ENCODE assay signal across 29 cellular contexts in genomic region chr18:23398401-23398800, GRCh38. TPM values are rescaled to one million over a fixed set of nuclear protein-coding genes. Genes with fewer than 3 reads are reported as not detected.
DNase-seq lines count a peak whose midpoint lies in the region; ATAC-seq and TF ChIP-seq lines count a peak whose summit lies in the region.
"Had no signal": no experiment of that assay in that cellular context is flagged by ENCODE, and none has a peak within 500 bp of the region (broad histone marks: within the 10 kb centered on the region; RNA-seq: fewer than 3 reads in every experiment).

No MANE protein-coding gene starts in this region.

- no peak overlapping the region for H3K9ac ChIP-seq in adipocyte (ENCODE audit: low read length)
- no peak overlapping the region for H3K9ac ChIP-seq in colonic mucosa (ENCODE audit: low read depth in 2 of 2, low read length in 2 of 2)
- H3K9ac ChIP-seq: BLaER1, SK-N-SH had no signal

- H3K27me3 ChIP-seq in adipocyte (replicated peaks; ENCODE audit: control insufficient read depth, insufficient read depth, low read length) (no peaks in the 10 kb centered on the region), ovary (no peaks in the 10 kb centered on the region), colonic mucosa (no peaks in the 10 kb centered on the region), MG63 (no peaks in the 10 kb centered on the region)
- H3K27me3 ChIP-seq: adrenal gland, BLaER1, transverse colon had no signal

- H3K4me3 ChIP-seq in adipocyte (ENCODE audit: low read length) (no peak overlapping the region), fibroblast of pulmonary artery (replicated peaks; ENCODE audit: low read depth, low read length) (no peak overlapping the region), ovary (no peak overlapping the region), colonic mucosa (no peak overlapping the region), MG63 (no peak overlapping the region), mucosa of descending colon (no peak overlapping the region)
- H3K4me3 ChIP-seq: adrenal gland, BLaER1, left ventricle myocardium inferior, transverse colon had no signal

- peak overlapping the region; percentile 11 for H3K4me3 Mint-ChIP-seq in natural killer cell
- H3K4me3 Mint-ChIP-seq in natural killer cell treated with Interleukin-12 subunit alpha and Interleukin-12 subunit beta and Interleukin-15 and Interleukin-18, amount 100 ng/mL, for 72 hours, result no peak overlapping the region
- H3K4me3 Mint-ChIP-seq: activated T-cell treated with anti-CD3 and anti-CD28 coated beads, Interleukin-2, amount 50 U/mL, for 24 hours; mesothelial cell of epicardium; nephron had no signal

- H3K4me1 Mint-ChIP-seq in natural killer cell, result peaks cover 34 to 48% of the 10 kb centered on the region in 2 donors
- H3K4me1 Mint-ChIP-seq in natural killer cell treated with Interleukin-12 subunit alpha and Interleukin-12 subunit beta and Interleukin-15 and Interleukin-18, amount 100 ng/mL, for 72 hours (ENCODE audit: low read depth in 2 of 2), result peaks cover 25 to 46% of the 10 kb centered on the region in 2 donors

- no peak for DNase-seq in natural killer cell
- DNase-seq in natural killer cell treated with Interleukin-12 subunit alpha and Interleukin-12 subunit beta and Interleukin-15 and Interleukin-18, amount 100 ng/mL, for 72 hours (ENCODE audit: low spot score), result no peak
- DNase-seq in adipocyte (ENCODE audit: low read depth), result peak; percentile 75
- peak; percentile 41 for DNase-seq in fibroblast of pulmonary artery (ENCODE audit: low read depth)
- no peak for DNase-seq in ovary
- DNase-seq in colonic mucosa, result no peak
- DNase-seq in MG63, result no peak
- DNase-seq in mucosa of descending colon, result no peak
- DNase-seq: ACHN; activated CD4-positive, alpha-beta T cell treated with anti-CD3 and anti-CD28 coated beads for 1 hour; activated gamma-delta T cell; activated T-cell treated with anti-CD3 and anti-CD28 coated beads, Interleukin-2, amount 50 U/mL, for 24 hours; adrenal gland; DMS79 treated with DMSO at 0.1 percent for 48 hours; effector memory CD4-positive, alpha-beta T cell; KBM-7; left ventricle myocardium inferior; NCI-H1436 treated with DMSO at 0.1 percent for 48 hours; NCI-H2107; NCI-H446; NCI-H774; retina; SK-N-SH; small intestine; transverse colon had no signal

- peaks cover 27% of the 10 kb centered on the region for H3K4me1 ChIP-seq in adipocyte (ENCODE audit: control insufficient read depth, insufficient read depth, low read length)
- peaks cover 8% of the 10 kb centered on the region for H3K4me1 ChIP-seq in ovary (ENCODE audit: insufficient read depth)
- no peaks in the 10 kb centered on the region for H3K4me1 ChIP-seq in colonic mucosa
- peaks cover 9% of the 10 kb centered on the region for H3K4me1 ChIP-seq in mucosa of descending colon (ENCODE audit: low read depth)
- H3K4me1 ChIP-seq: BLaER1 had no signal

- no peaks in the 10 kb centered on the region for H3K36me3 Mint-ChIP-seq in natural killer cell
- H3K36me3 Mint-ChIP-seq in natural killer cell treated with Interleukin-12 subunit alpha and Interleukin-12 subunit beta and Interleukin-15 and Interleukin-18, amount 100 ng/mL, for 72 hours, result peaks cover 4% of the 10 kb centered on the region

- intact Hi-C loops in natural killer cell (cut with micrococcal nuclease), result no loop called here
- intact Hi-C loops in ovary (cut with DNase I), result no loop called here
- intact Hi-C loops in colonic mucosa (cut with DNase I), result no loop called here
- intact Hi-C loops in mucosa of descending colon (cut with DNase I, micrococcal nuclease), result no loop called here

- no peaks in the 10 kb centered on the region for H3K36me3 ChIP-seq in adipocyte (ENCODE audit: control insufficient read depth, insufficient read depth, low read length, severe bottlenecking)
- no peaks in the 10 kb centered on the region for H3K36me3 ChIP-seq in ovary
- no peaks in the 10 kb centered on the region for H3K36me3 ChIP-seq in colonic mucosa
- H3K36me3 ChIP-seq in MG63, result no peaks in the 10 kb centered on the region
- H3K36me3 ChIP-seq in mucosa of descending colon (ENCODE audit: low read depth), result no peaks in the 10 kb centered on the region
- H3K36me3 ChIP-seq: adrenal gland, left ventricle myocardium inferior, transverse colon had no signal

- WGBS in ovary, 3 donors, result 43 to 63% (median 45%) methylated on average over 4 of the region's 4 CpGs

- H3K9me3 ChIP-seq in adipocyte (ENCODE audit: control insufficient read depth, low read length) (no peaks in the 10 kb centered on the region), ovary (no peaks in the 10 kb centered on the region), colonic mucosa (no peaks in the 10 kb centered on the region), MG63 (no peaks in the 10 kb centered on the region), mucosa of descending colon (no peaks in the 10 kb centered on the region)
- H3K9me3 ChIP-seq: adrenal gland, BLaER1, left ventricle myocardium inferior, SK-N-SH, transverse colon had no signal

- H3K27me3 Mint-ChIP-seq in natural killer cell (ENCODE audit: low read depth in 2 of 2), result no peaks in the 10 kb centered on the region
- H3K27me3 Mint-ChIP-seq in natural killer cell treated with Interleukin-12 subunit alpha and Interleukin-12 subunit beta and Interleukin-15 and Interleukin-18, amount 100 ng/mL, for 72 hours, result no peaks in the 10 kb centered on the region
- H3K27me3 Mint-ChIP-seq: activated T-cell treated with anti-CD3 and anti-CD28 coated beads, Interleukin-2, amount 50 U/mL, for 24 hours had no signal

- H3K27ac ChIP-seq in ovary (no peak overlapping the region), colonic mucosa (no peak overlapping the region)
- H3K27ac ChIP-seq: adrenal gland, BLaER1, left ventricle myocardium inferior, transverse colon had no signal

- ATAC-seq in natural killer cell (no peak), mucosa of descending colon (no peak)
- no peak for ATAC-seq in natural killer cell treated with Interleukin-12 subunit alpha and Interleukin-12 subunit beta and Interleukin-15 and Interleukin-18, amount 100 ng/mL, for 72 hours
- ATAC-seq: esophagus mucosa had no signal

- peak overlapping the region; percentile 66 to 73 for H3K27ac Mint-ChIP-seq in natural killer cell
- peak overlapping the region in 1 of 2 donors; percentile 37 for H3K27ac Mint-ChIP-seq in natural killer cell treated with Interleukin-12 subunit alpha and Interleukin-12 subunit beta and Interleukin-15 and Interleukin-18, amount 100 ng/mL, for 72 hours
- H3K27ac Mint-ChIP-seq: mesothelial cell of epicardium had no signal

- TF ChIP-seq POLR2A in ovary (IDR thresholded peaks at IDR 0.05), result no peak

- TF ChIP-seq EP300 in ovary (IDR thresholded peaks at IDR 0.05), result no peak

- H3K9me3 Mint-ChIP-seq in natural killer cell, result no peaks in the 10 kb centered on the region
- H3K9me3 Mint-ChIP-seq in natural killer cell treated with Interleukin-12 subunit alpha and Interleukin-12 subunit beta and Interleukin-15 and Interleukin-18, amount 100 ng/mL, for 72 hours, result no peaks in the 10 kb centered on the region
- H3K9me3 Mint-ChIP-seq: activated T-cell treated with anti-CD3 and anti-CD28 coated beads, Interleukin-2, amount 50 U/mL, for 24 hours had no signal

- TF ChIP-seq CTCF in natural killer cell (IDR thresholded peaks at IDR 0.05) (no peak), fibroblast of pulmonary artery (IDR thresholded peaks at IDR 0.05; ENCODE audit: low read length, missing control alignments) (no peak), ovary (IDR thresholded peaks at IDR 0.05) (no peak), colonic mucosa (IDR thresholded peaks at IDR 0.05) (no peak), mucosa of descending colon (IDR thresholded peaks at IDR 0.05) (no peak)

RNA-seq across cellular contexts. Expression of gene RIOK3, which starts 54.7 kb away (rescaled TPM):
- 100 to 1,000 TPM; 164 to 233 (median 182) TPM for total RNA-seq in natural killer cell
- 10 to 100 TPM; 71.5 to 95.4 TPM for total RNA-seq in natural killer cell treated with Interleukin-12 subunit alpha and Interleukin-12 subunit beta and Interleukin-15 and Interleukin-18, amount 100 ng/mL, for 72 hours
- 10 to 100 TPM; 21.5 to 47.6 (median 39.2) TPM for total RNA-seq in ovary
- 10 to 100 TPM; 29.2 to 48.3 TPM for polyA plus RNA-seq in ovary
- total RNA-seq in colonic mucosa, result 100 to 1,000 TPM in 1 of 2 donors, 10 to 100 TPM in 1; 76.6 to 165 TPM
- 35.9 and 41.3 TPM in 2 replicates for total RNA-seq in MG63 (2014; rRNA removed; shearing (Covaris generic); ENCODE audit: low replicate concordance)
- 100 to 1,000 TPM in 2 of 3 donors, 10 to 100 TPM in 1; 96.3 to 176 (median 171) TPM for total RNA-seq in mucosa of descending colon

Comparison
In these comparisons a context has a peak if more than half of its experiments do, and no peak if none do; other contexts are left out.
1. DNase-seq: peak in adipocyte (single experiment) and fibroblast of pulmonary artery (single experiment); none in natural killer cell (single experiment), natural killer cell treated with Interleukin-12 subunit alpha and Interleukin-12 subunit beta and Interleukin-15 and Interleukin-18, amount 100 ng/mL, for 72 hours (single experiment), ovary (0 of 5), colonic mucosa (single experiment), MG63 (single experiment) and mucosa of descending colon (0 of 3).